In genomic region chr7:143250822-143251221, GRCh38 we compare ENCODE assay signal across 22 cellular contexts. TPM values are rescaled to one million over a fixed set of nuclear protein-coding genes. Genes with fewer than 3 reads are reported as not detected.
DNase-seq lines count a peak whose midpoint lies in the region; ATAC-seq and TF ChIP-seq lines count a peak whose summit lies in the region.
"Had no signal": no experiment of that assay in that cellular context is flagged by ENCODE, and none has a peak within 500 bp of the region (broad histone marks: within the 10 kb centered on the region; RNA-seq: fewer than 3 reads in every experiment).

No MANE protein-coding gene starts in this region.

- intact Hi-C loops in dorsolateral prefrontal cortex (cut with DNase I): no loop called here

- peaks cover 9% of the 10 kb centered on the region for H3K36me3 Mint-ChIP-seq in activated T-cell treated with anti-CD3 and anti-CD28 coated beads, Interleukin-2, amount 50 U/mL, for 4 hours (ENCODE audit: insufficient read depth)
- peaks cover 22% of the 10 kb centered on the region for H3K36me3 Mint-ChIP-seq in activated naive CD8-positive, alpha-beta T cell treated with anti-CD3 and anti-CD28 coated beads for 36 hours
- H3K36me3 Mint-ChIP-seq in naive thymus-derived CD8-positive, alpha-beta T cell: peaks cover 0 to 30% (median 17%) of the 10 kb centered on the region in 3 donors
- no peaks in the 10 kb centered on the region for H3K36me3 Mint-ChIP-seq in WTC11

- H3K27me3 Mint-ChIP-seq in activated T-cell treated with anti-CD3 and anti-CD28 coated beads, Interleukin-2, amount 50 U/mL, for 4 hours (ENCODE audit: low read depth): no peaks in the 10 kb centered on the region
- no peaks in the 10 kb centered on the region for H3K27me3 Mint-ChIP-seq in activated naive CD8-positive, alpha-beta T cell treated with anti-CD3 and anti-CD28 coated beads for 36 hours
- no peaks in the 10 kb centered on the region for H3K27me3 Mint-ChIP-seq in naive thymus-derived CD8-positive, alpha-beta T cell
- peaks cover 9% of the 10 kb centered on the region for H3K27me3 Mint-ChIP-seq in WTC11 (ENCODE audit: low read depth)

- DNase-seq in activated T-cell treated with anti-CD3 and anti-CD28 coated beads, Interleukin-2, amount 50 U/mL, for 4 hours: no peak
- DNase-seq in activated T-cell treated with anti-CD3 and anti-CD28 coated beads, Interleukin-2, amount 50 U/mL, for 1 hour: no peak
- DNase-seq in MV-4-11 (lab: John Stamatoyannopoulos, UW) (peak; percentile 21), dorsolateral prefrontal cortex (no peak), NCI-H2196 (lab: John Stamatoyannopoulos, UW; ENCODE audit: unreplicated experiment) (no peak), WTC11 (ENCODE audit: low spot score) (no peak)
- no peak for DNase-seq in activated naive CD8-positive, alpha-beta T cell treated with anti-CD3 and anti-CD28 coated beads for 36 hours
- DNase-seq in naive thymus-derived CD8-positive, alpha-beta T cell: peak in 3 of 10 donors; percentile 77 to 85 (median 85)
- DNase-seq: activated CD4-positive, CD25-positive, alpha-beta regulatory T cell treated with anti-CD3 and anti-CD28 coated beads, Interleukin-2, amount 50 U/mL, for 72 hours; activated effector memory CD4-positive, alpha-beta T cell treated with Interleukin-2 at 50 U/mL for 16 hours; effector CD8-positive, alpha-beta T cell; hypothalamus; left cardiac atrium; NCI-H1092; NCI-H2107; NCI-H748 treated with DMSO at 0.1 percent for 48 hours; posterior cingulate gyrus; uterus had no signal

- POLR2A ChIA-PET in naive thymus-derived CD8-positive, alpha-beta T cell (lab: Charles Lee): interaction anchor here (0.6 to 4.0 kb wide), 10 partner anchors 8 to 673 kb away, joined by 3 to 12 read pairs (median 4); partner anchors contain the start of gene GSTK1
- POLR2A ChIA-PET in WTC11 (lab: Charles Lee): no interaction called here

- H3K27ac Mint-ChIP-seq in activated naive CD8-positive, alpha-beta T cell treated with anti-CD3 and anti-CD28 coated beads for 36 hours: peak overlapping the region; percentile 36
- peak overlapping the region; percentile 41 to 89 (median 80) for H3K27ac Mint-ChIP-seq in naive thymus-derived CD8-positive, alpha-beta T cell
- H3K27ac Mint-ChIP-seq in WTC11: no peak overlapping the region

- peaks cover 78% of the 10 kb centered on the region for H3K4me1 Mint-ChIP-seq in activated T-cell treated with anti-CD3 and anti-CD28 coated beads, Interleukin-2, amount 50 U/mL, for 4 hours (ENCODE audit: low read depth)
- H3K4me1 Mint-ChIP-seq in activated naive CD8-positive, alpha-beta T cell treated with anti-CD3 and anti-CD28 coated beads for 36 hours: peaks cover 54% of the 10 kb centered on the region
- H3K4me1 Mint-ChIP-seq in naive thymus-derived CD8-positive, alpha-beta T cell: peaks cover 44 to 89% (median 83%) of the 10 kb centered on the region in 4 donors
- no peaks in the 10 kb centered on the region for H3K4me1 Mint-ChIP-seq in WTC11

- CTCF ChIA-PET in WTC11 (lab: Charles Lee): interaction anchor here (1.2 to 3.1 kb wide), 2 partner anchors 10 to 48 kb away, joined by 3 to 16 read pairs; no protein-coding TSS in a partner anchor

- H3K27ac ChIP-seq in dorsolateral prefrontal cortex: no peak overlapping the region
- H3K27ac ChIP-seq: uterus had no signal

- H3K27me3 ChIP-seq in dorsolateral prefrontal cortex: no peaks in the 10 kb centered on the region
- H3K27me3 ChIP-seq: uterus had no signal

- H3K4me3 Mint-ChIP-seq in activated T-cell treated with anti-CD3 and anti-CD28 coated beads, Interleukin-2, amount 50 U/mL, for 4 hours: peak overlapping the region; percentile 24
- H3K4me3 Mint-ChIP-seq in activated naive CD8-positive, alpha-beta T cell treated with anti-CD3 and anti-CD28 coated beads for 36 hours: no peak overlapping the region
- peak overlapping the region; percentile 43 to 75 (median 59) for H3K4me3 Mint-ChIP-seq in naive thymus-derived CD8-positive, alpha-beta T cell
- H3K4me3 Mint-ChIP-seq in WTC11: no peak overlapping the region

- no peak overlapping the region for H3K4me3 ChIP-seq in dorsolateral prefrontal cortex
- H3K4me3 ChIP-seq: smooth muscle cell, uterus had no signal

- no peak for ATAC-seq in activated T-cell treated with anti-CD3 and anti-CD28 coated beads, Interleukin-2, amount 50 U/mL, for 4 hours
- peak; percentile 88 to 89 for ATAC-seq in naive thymus-derived CD8-positive, alpha-beta T cell
- no peak for ATAC-seq in WTC11
- ATAC-seq: HCT116, left cardiac atrium had no signal

- TF ChIP-seq CTCF in dorsolateral prefrontal cortex (IDR thresholded peaks at IDR 0.05 in 54 of 56, conservative IDR thresholded peaks at IDR 0.05 in 2 of 56; ENCODE audit: low read depth in 1 of 56, partially characterized antibody in 56 of 56): no peak
- TF ChIP-seq CTCF in WTC11 (IDR thresholded peaks at IDR 0.05): no peak

- peaks cover 31% of the 10 kb centered on the region for H3K9me3 Mint-ChIP-seq in activated T-cell treated with anti-CD3 and anti-CD28 coated beads, Interleukin-2, amount 50 U/mL, for 4 hours
- H3K9me3 Mint-ChIP-seq in activated naive CD8-positive, alpha-beta T cell treated with anti-CD3 and anti-CD28 coated beads for 36 hours: peaks cover 26% of the 10 kb centered on the region
- H3K9me3 Mint-ChIP-seq in naive thymus-derived CD8-positive, alpha-beta T cell: peaks cover 1 to 46% (median 32%) of the 10 kb centered on the region in 9 donors
- peaks cover 11% of the 10 kb centered on the region; the same call in 1 of the 2 replicates for H3K9me3 Mint-ChIP-seq in WTC11

TF ChIP-seq in WTC11, 78 proteins besides CTCF, POLR2A, EP300 and RAD21 (continues in another document):
- TF ChIP-seq OVOL2 (CRISPR knock-in tag; IDR thresholded peaks at IDR 0.05; ENCODE audit: borderline replicate concordance): no peak
- TF ChIP-seq ATF6 (CRISPR knock-in tag; IDR thresholded peaks at IDR 0.05): no peak

RNA-seq across cellular contexts. Expression of gene GSTK1, which starts 12.4 kb away (rescaled TPM):
- 10 to 100 TPM; 90.4 to 97.2 (median 96.5) TPM for total RNA-seq in activated T-cell treated with anti-CD3 and anti-CD28 coated beads, Interleukin-2, amount 50 U/mL, for 4 hours
- 100 to 1,000 TPM; 136 to 137 TPM for total RNA-seq in activated naive CD8-positive, alpha-beta T cell treated with anti-CD3 and anti-CD28 coated beads for 36 hours
- total RNA-seq in naive thymus-derived CD8-positive, alpha-beta T cell: 100 to 1,000 TPM; 278 to 283 TPM
- 100 to 1,000 TPM; 310 to 355 (median 330) TPM for polyA plus RNA-seq in naive thymus-derived CD8-positive, alpha-beta T cell
- total RNA-seq in dorsolateral prefrontal cortex (100 to 1,000 TPM in 10 of 120 experiments, 10 to 100 TPM in 110; 60.1 to 106 (median 86.5) TPM), WTC11 (2021) (30.1 to 40.1 TPM (median 37.7 TPM) in 3 replicates)

RNA-seq across cellular contexts. Expression of gene TAS2R40, which starts 29.0 kb away (rescaled TPM):
- not detected for total RNA-seq in activated T-cell treated with anti-CD3 and anti-CD28 coated beads, Interleukin-2, amount 50 U/mL, for 4 hours
- not detected for total RNA-seq in activated naive CD8-positive, alpha-beta T cell treated with anti-CD3 and anti-CD28 coated beads for 36 hours
- total RNA-seq in naive thymus-derived CD8-positive, alpha-beta T cell: not detected
- polyA plus RNA-seq in naive thymus-derived CD8-positive, alpha-beta T cell: not detected
- total RNA-seq in dorsolateral prefrontal cortex: not detected
- not detected in 3 replicates for total RNA-seq in WTC11 (2021)
- total RNA-seq: left cardiac atrium, RPMI7951, smooth muscle cell, uterus had no signal
- polyA plus RNA-seq: AG04450, smooth muscle cell had no signal

RNA-seq across cellular contexts. Expression of gene TMEM139, which starts 33.9 kb away (rescaled TPM):
- under 1 TPM in 2 of 3 donors, not detected in 1; 0.19 to 0.32 TPM for total RNA-seq in activated T-cell treated with anti-CD3 and anti-CD28 coated beads, Interleukin-2, amount 50 U/mL, for 4 hours
- 1 to 10 TPM; 2.3 to 2.7 TPM for total RNA-seq in activated naive CD8-positive, alpha-beta T cell treated with anti-CD3 and anti-CD28 coated beads for 36 hours
- 1 to 10 TPM in 1 of 2 experiments, under 1 TPM in 1; 0.29 to 1.2 TPM for total RNA-seq in naive thymus-derived CD8-positive, alpha-beta T cell
- under 1 TPM in 1 of 3 donors, not detected in 2; 0.60 TPM for polyA plus RNA-seq in naive thymus-derived CD8-positive, alpha-beta T cell
- 10 to 100 TPM in 2 of 120 experiments, 1 to 10 TPM in 93, under 1 TPM in 21, not detected in 4; 0.32 to 13.2 (median 2.1) TPM for total RNA-seq in dorsolateral prefrontal cortex
- total RNA-seq in WTC11 (2021): 1.5 to 2.0 TPM (median 1.9 TPM) in 3 replicates
- total RNA-seq: RPMI7951 had no signal
- polyA plus RNA-seq: AG04450 had no signal

RNA-seq across cellular contexts. Expression of gene CASP2, which starts 37.3 kb away (rescaled TPM):
- 10 to 100 TPM; 82.2 to 90.5 (median 88.6) TPM for total RNA-seq in activated T-cell treated with anti-CD3 and anti-CD28 coated beads, Interleukin-2, amount 50 U/mL, for 4 hours
- total RNA-seq in activated naive CD8-positive, alpha-beta T cell treated with anti-CD3 and anti-CD28 coated beads for 36 hours: 10 to 100 TPM; 71.8 to 79.7 TPM
- total RNA-seq in naive thymus-derived CD8-positive, alpha-beta T cell: 10 to 100 TPM; 64.9 to 68.2 TPM
- polyA plus RNA-seq in naive thymus-derived CD8-positive, alpha-beta T cell: 10 to 100 TPM; 12.1 to 22.0 (median 14.6) TPM
- total RNA-seq in dorsolateral prefrontal cortex: 10 to 100 TPM; 10.0 to 28.4 (median 18.1) TPM
- total RNA-seq in WTC11 (2021): 35.1 to 35.5 TPM (median 35.4 TPM) in 3 replicates

Comparison
In these comparisons a context has a peak if more than half of its experiments do, and no peak if none do; other contexts are left out.
1. ATAC-seq: peak in naive thymus-derived CD8-positive, alpha-beta T cell (2 of 2); none in activated T-cell treated with anti-CD3 and anti-CD28 coated beads, Interleukin-2, amount 50 U/mL, for 4 hours (0 of 2) and WTC11 (single experiment).
2. H3K4me3 Mint-ChIP-seq: peak in activated T-cell treated with anti-CD3 and anti-CD28 coated beads, Interleukin-2, amount 50 U/mL, for 4 hours (single experiment) and naive thymus-derived CD8-positive, alpha-beta T cell (10 of 10); none in activated naive CD8-positive, alpha-beta T cell treated with anti-CD3 and anti-CD28 coated beads for 36 hours (single experiment) and WTC11 (single experiment).